ENCODE assay signal across 8 cellular contexts in genomic region chr16:25050987-25051386, GRCh38. TPM values are rescaled to one million over a fixed set of nuclear protein-coding genes. Genes with fewer than 3 reads are reported as not detected.
A peak's percentile ranks its signal among the peaks of the same experiment; 100 is the strongest.
DNase-seq lines count a peak whose midpoint lies in the region; ATAC-seq and TF ChIP-seq lines count a peak whose summit lies in the region.
"Not testable (repeated sequence)": the region's sequence is repeated elsewhere in the genome, so short reads cannot be mapped to it uniquely, and the experiment has no call there.

No MANE protein-coding gene starts in this region.

- WGBS in esophagus muscularis mucosa = 95% methylated on average over 3 of the region's 3 CpGs
- 100% methylated on average over 2 of the region's 3 CpGs for WGBS in mesenchymal stem cell
- WGBS in transverse colon (ENCODE audit: low coverage in 1 of 2), 2 donors = 94 to 96% methylated on average over 2 to 3 of the region's 3 CpGs

- not testable (repeated sequence) for H4K91ac ChIP-seq in mesenchymal stem cell (ENCODE audit: low read length)

- peak overlapping the region; percentile 67 to 71 for H2BK12ac ChIP-seq in mesenchymal stem cell (ENCODE audit: low read length in 2 of 2)

- not testable (repeated sequence) for H3K9me2 ChIP-seq in OCI-LY7 (ENCODE audit: insufficient read depth, low read length)

- H4K20me1 ChIP-seq in OCI-LY7 (ENCODE audit: insufficient read depth, low read length) = not testable (repeated sequence)

- H2BK5ac ChIP-seq in mesenchymal stem cell (ENCODE audit: low read depth, low read length, poor library complexity, severe bottlenecking) = not testable (repeated sequence)

- not testable (repeated sequence) for TF ChIP-seq POLR2A in esophagus muscularis mucosa (IDR thresholded peaks at IDR 0.05; ENCODE audit: low read depth); transverse colon (IDR thresholded peaks at IDR 0.05)

- not testable (repeated sequence) for ATAC-seq in activated CD8-positive, alpha-beta T cell treated with anti-CD3 and anti-CD28 coated beads for 36 hours; activated naive CD8-positive, alpha-beta T cell treated with anti-CD3 and anti-CD28 coated beads, Interleukin-2, amount 50 U/mL, for 24 hours

- H3K79me2 ChIP-seq in OCI-LY7 (ENCODE audit: insufficient read depth, low read depth, low read length) = not testable (repeated sequence)

- H3K4me3 Mint-ChIP-seq in activated CD8-positive, alpha-beta T cell treated with anti-CD3 and anti-CD28 coated beads for 36 hours = peak overlapping the region; percentile 47
- H3K4me3 Mint-ChIP-seq in activated naive CD8-positive, alpha-beta T cell treated with anti-CD3 and anti-CD28 coated beads, Interleukin-2, amount 50 U/mL, for 24 hours = not testable (repeated sequence)

- H3K27me3 Mint-ChIP-seq in activated CD8-positive, alpha-beta T cell treated with anti-CD3 and anti-CD28 coated beads for 36 hours; activated naive CD8-positive, alpha-beta T cell treated with anti-CD3 and anti-CD28 coated beads, Interleukin-2, amount 50 U/mL, for 24 hours: not testable (repeated sequence)

- TF ChIP-seq EP300 in esophagus muscularis mucosa (IDR thresholded peaks at IDR 0.05); transverse colon (IDR thresholded peaks at IDR 0.05; ENCODE audit: low read depth): not testable (repeated sequence)

- H3K27ac ChIP-seq in C4-2B (peak overlapping the region; percentile 82), esophagus muscularis mucosa (replicated peaks in 1 of 4) (peak overlapping the region; percentile 45 to 64 (median 47)), mesenchymal stem cell (ENCODE audit: low read length, poor library complexity, severe bottlenecking) (peak overlapping the region; percentile 42), skeletal muscle tissue (ENCODE audit: low read depth, low read length) (peak overlapping the region; percentile 78), transverse colon (peak overlapping the region in 3 of 4 donors; percentile 27 to 47 (median 35))
- H3K27ac ChIP-seq in OCI-LY7 (ENCODE audit: low read depth, low read length, poor library complexity, severe bottlenecking) = not testable (repeated sequence)

- H3K79me1 ChIP-seq in mesenchymal stem cell (replicated peaks; ENCODE audit: low read length, poor library complexity, severe bottlenecking) = not testable (repeated sequence)

- not testable (repeated sequence) for DNase-seq in OCI-LY7 (ENCODE audit: low spot score); activated CD8-positive, alpha-beta T cell treated with anti-CD3 and anti-CD28 coated beads for 36 hours; activated naive CD8-positive, alpha-beta T cell treated with anti-CD3 and anti-CD28 coated beads, Interleukin-2, amount 50 U/mL, for 24 hours; esophagus muscularis mucosa (ENCODE audit: extremely low spot score); mesenchymal stem cell; transverse colon

- H3K14ac ChIP-seq in mesenchymal stem cell (ENCODE audit: low read length in 2 of 2) = not testable (repeated sequence)

- not testable (repeated sequence) for H3K27me3 ChIP-seq in esophagus muscularis mucosa; mesenchymal stem cell (ENCODE audit: control insufficient read depth in 1 of 2, insufficient read depth in 1 of 2, low read length in 2 of 2); skeletal muscle tissue (ENCODE audit: control insufficient read depth in 3 of 3, insufficient read depth in 3 of 3, low read length in 3 of 3); transverse colon

- peak overlapping the region; percentile 99 for H3K27ac Mint-ChIP-seq in activated CD8-positive, alpha-beta T cell treated with anti-CD3 and anti-CD28 coated beads for 36 hours
- peak overlapping the region; percentile 96 for H3K27ac Mint-ChIP-seq in activated naive CD8-positive, alpha-beta T cell treated with anti-CD3 and anti-CD28 coated beads, Interleukin-2, amount 50 U/mL, for 24 hours

- not testable (repeated sequence) for H3K9ac ChIP-seq in mesenchymal stem cell (ENCODE audit: low read length)
- H3K9ac ChIP-seq in skeletal muscle tissue (ENCODE audit: low read depth in 1 of 3, low read length in 3 of 3) = peak overlapping the region in 2 of 3 donors; percentile 62 to 75

- H3K18ac ChIP-seq in mesenchymal stem cell (ENCODE audit: low read depth in 1 of 2, low read length in 2 of 2) = not testable (repeated sequence)

- not testable (repeated sequence) for H3K36me3 ChIP-seq in OCI-LY7 (ENCODE audit: insufficient read depth, low read length); esophagus muscularis mucosa; mesenchymal stem cell (ENCODE audit: control insufficient read depth in 1 of 2, insufficient read depth in 2 of 2, low read depth in 1 of 2, low read length in 2 of 2); skeletal muscle tissue (ENCODE audit: control insufficient read depth in 3 of 3, insufficient read depth in 3 of 3, low read length in 3 of 3); transverse colon

- H4K8ac ChIP-seq in mesenchymal stem cell (ENCODE audit: low read length) = not testable (repeated sequence)

- H3K23ac ChIP-seq in mesenchymal stem cell (ENCODE audit: low read length in 2 of 2) = not testable (repeated sequence)

- H2BK120ac ChIP-seq in mesenchymal stem cell (ENCODE audit: low read depth, low read length) = not testable (repeated sequence)

- peak overlapping the region; percentile 45; the same call in 1 of the 2 replicates for H2AFZ ChIP-seq in OCI-LY7 (ENCODE audit: low read length)
- not testable (repeated sequence) for H2AFZ ChIP-seq in mesenchymal stem cell (ENCODE audit: low read depth, low read length)

- in situ Hi-C loops in transverse colon (cut with MboI; ENCODE audit: low pct_ligation_motif_present in 1 of 4, low pct_unique_long_range_greater_than_20kb in 1 of 4, low sequenced_read_pairs in 3 of 4) = loop anchor here in 3 of 4 donors (10.0 to 25.0 kb wide), 3 partner anchors 74 to 174 kb away; partner anchors contain the start of gene AQP8 (in 1 of the 3)

- not testable (repeated sequence) for H3K9me3 ChIP-seq in OCI-LY7 (ENCODE audit: low read length); esophagus muscularis mucosa; mesenchymal stem cell (ENCODE audit: control insufficient read depth, low read length); skeletal muscle tissue (ENCODE audit: control insufficient read depth in 3 of 3, low read length in 3 of 3); transverse colon

- POLR2A ChIA-PET in OCI-LY7 (lab: Charles Lee) = interaction anchor here (0.8 kb wide), 1 partner anchor 533 kb away, joined by 8 read pairs; no protein-coding TSS in a partner anchor
- POLR2A ChIA-PET in activated CD8-positive, alpha-beta T cell treated with anti-CD3 and anti-CD28 coated beads for 36 hours (lab: Charles Lee) = interaction anchor here (1.5 to 4.4 kb wide), 3 partner anchors 18 to 61 kb away, joined by 3 to 35 read pairs (median 6); partner anchors contain the start of gene LCMT1

- H3K9me3 Mint-ChIP-seq in activated CD8-positive, alpha-beta T cell treated with anti-CD3 and anti-CD28 coated beads for 36 hours; activated naive CD8-positive, alpha-beta T cell treated with anti-CD3 and anti-CD28 coated beads, Interleukin-2, amount 50 U/mL, for 24 hours: not testable (repeated sequence)

- H3K36me3 Mint-ChIP-seq in activated CD8-positive, alpha-beta T cell treated with anti-CD3 and anti-CD28 coated beads for 36 hours (ENCODE audit: low read depth); activated naive CD8-positive, alpha-beta T cell treated with anti-CD3 and anti-CD28 coated beads, Interleukin-2, amount 50 U/mL, for 24 hours (ENCODE audit: low read depth): not testable (repeated sequence)

- not testable (repeated sequence) for H2BK15ac ChIP-seq in mesenchymal stem cell (ENCODE audit: low read depth, poor library complexity, severe bottlenecking)

- not testable (repeated sequence) for H3K4me3 ChIP-seq in OCI-LY7 (ENCODE audit: low read depth, low read length, poor library complexity, severe bottlenecking); esophagus muscularis mucosa; mesenchymal stem cell (ENCODE audit: insufficient read depth in 1 of 2, low read depth in 1 of 2, low read length in 2 of 2); transverse colon
- peak overlapping the region in 1 of 3 donors; percentile 44 for H3K4me3 ChIP-seq in skeletal muscle tissue (ENCODE audit: low read length in 3 of 3)

- not testable (repeated sequence) for H3K4ac ChIP-seq in mesenchymal stem cell (ENCODE audit: low read depth in 1 of 2, low read length in 2 of 2)

- peaks cover 62% of the 10 kb centered on the region for H3K4me1 Mint-ChIP-seq in activated CD8-positive, alpha-beta T cell treated with anti-CD3 and anti-CD28 coated beads for 36 hours (ENCODE audit: low read depth)
- H3K4me1 Mint-ChIP-seq in activated naive CD8-positive, alpha-beta T cell treated with anti-CD3 and anti-CD28 coated beads, Interleukin-2, amount 50 U/mL, for 24 hours = peaks cover 71% of the 10 kb centered on the region

- peak overlapping the region; percentile 73 for H2AK5ac ChIP-seq in mesenchymal stem cell (ENCODE audit: low read length, severe bottlenecking)

- H3K4me1 ChIP-seq in OCI-LY7 (ENCODE audit: insufficient read depth, low read length, poor library complexity, severe bottlenecking) (peaks cover 50% of the 10 kb centered on the region), esophagus muscularis mucosa (peaks cover 14 to 38% (median 30%) of the 10 kb centered on the region in 4 donors), skeletal muscle tissue (ENCODE audit: control insufficient read depth in 3 of 3, insufficient read depth in 3 of 3, low read length in 3 of 3) (peaks cover 11 to 23% (median 19%) of the 10 kb centered on the region in 3 donors), transverse colon (peaks cover 5 to 34% (median 19%) of the 10 kb centered on the region in 4 donors)
- not testable (repeated sequence) for H3K4me1 ChIP-seq in mesenchymal stem cell (ENCODE audit: control insufficient read depth, insufficient read depth, low read depth, low read length)

- intact Hi-C loops in OCI-LY7 (cut with micrococcal nuclease; ENCODE audit: unreplicated experiment) = loop anchor here (10.0 kb wide), 1 partner anchor 146 kb away; no protein-coding TSS in a partner anchor
- intact Hi-C loops in activated CD8-positive, alpha-beta T cell treated with anti-CD3 and anti-CD28 coated beads for 36 hours (cut with micrococcal nuclease) = loop anchor here (5.0 kb wide), 1 partner anchor 181 kb away; no protein-coding TSS in a partner anchor
- intact Hi-C loops in esophagus muscularis mucosa (cut with DNase I) = not testable (repeated sequence)
- intact Hi-C loops in transverse colon (cut with DNase I; ENCODE audit: low total_unique reads) = loop anchor here (10.0 kb wide), 1 partner anchor 174 kb away; no protein-coding TSS in a partner anchor

- not testable (repeated sequence) for TF ChIP-seq CTCF in C4-2B (conservative IDR thresholded peaks at IDR 0.05); OCI-LY7 (conservative IDR thresholded peaks at IDR 0.05; ENCODE audit: low read length); activated CD8-positive, alpha-beta T cell treated with anti-CD3 and anti-CD28 coated beads for 36 hours (IDR thresholded peaks at IDR 0.05); esophagus muscularis mucosa (IDR thresholded peaks at IDR 0.05); transverse colon (IDR thresholded peaks at IDR 0.05)

- BruUV-seq in OCI-LY7 (replicated peaks; lab: Mats Ljungman, UMichigan) = not testable (repeated sequence)

- CTCF ChIA-PET in OCI-LY7 (lab: Charles Lee; ENCODE audit: unreplicated experiment) = not testable (repeated sequence)
- CTCF ChIA-PET in activated CD8-positive, alpha-beta T cell treated with anti-CD3 and anti-CD28 coated beads for 36 hours (lab: Charles Lee) = interaction anchor here (0.7 to 2.6 kb wide), 4 partner anchors 36 to 199 kb away, joined by 3 to 9 read pairs (median 5); partner anchors contain the start of gene ARHGAP17

- peak overlapping the region; percentile 5; the same call in 1 of the 2 replicates for H3K4me2 ChIP-seq in OCI-LY7 (ENCODE audit: low read length)
- not testable (repeated sequence) for H3K4me2 ChIP-seq in mesenchymal stem cell (ENCODE audit: low read length, poor library complexity, severe bottlenecking)

RNA-seq across cellular contexts. Expression of gene ARHGAP17, which starts 35.8 kb away (rescaled TPM):
- total RNA-seq in OCI-LY7 (2014; rRNA removed; shearing (Covaris generic)) = 31.4 and 37.1 TPM in 2 replicates
- 89.3 and 95.1 TPM in 2 replicates for total RNA-seq in OCI-LY7 (2022)
- 10 to 100 TPM; 69.6 to 75.9 TPM for total RNA-seq in activated CD8-positive, alpha-beta T cell treated with anti-CD3 and anti-CD28 coated beads for 36 hours
- 10 to 100 TPM; 33.6 to 44.9 (median 38.4) TPM for total RNA-seq in esophagus muscularis mucosa
- polyA plus RNA-seq in mesenchymal stem cell (2013, experiment 1 of 2) = 59.1 TPM
- 55.8 TPM for polyA plus RNA-seq in mesenchymal stem cell (2013, experiment 2 of 2)
- 17.2 TPM for total RNA-seq in skeletal muscle tissue
- total RNA-seq in transverse colon = 100 to 1,000 TPM in 3 of 4 donors, 10 to 100 TPM in 1; 60.9 to 141 (median 102) TPM
